ENCODE assay signal across 11 cellular contexts in the genomic region with DNA sequence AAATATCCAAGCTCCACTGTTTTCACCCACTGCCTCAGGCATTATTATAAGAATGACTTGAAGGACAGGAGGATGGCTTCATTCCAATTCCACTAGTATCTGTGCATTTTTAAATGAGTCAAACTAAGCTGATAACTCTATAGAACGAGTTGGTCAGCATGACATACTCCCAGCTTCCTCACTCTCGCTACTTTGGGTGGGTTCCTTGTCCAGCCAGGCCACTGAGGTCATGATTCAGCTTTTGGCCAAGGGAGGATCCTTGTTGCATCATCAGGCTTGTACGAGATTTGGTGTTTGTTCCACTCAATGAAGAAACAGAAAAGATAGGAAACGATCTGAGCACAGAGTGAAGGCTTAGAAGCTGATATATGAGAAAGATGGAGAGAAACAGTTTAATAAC. TPM values are rescaled to one million over a fixed set of nuclear protein-coding genes. Genes with fewer than 3 reads are reported as not detected.
DNase-seq lines count a peak whose midpoint lies in the region; ATAC-seq, FAIRE-seq and TF ChIP-seq lines count a peak whose summit lies in the region.
"Had no signal": no experiment of that assay in that cellular context is flagged by ENCODE, and none has a peak within 500 bp of the region (broad histone marks: within the 10 kb centered on the region; RNA-seq: fewer than 3 reads in every experiment).

No MANE protein-coding gene starts in this region.

- POLR2A ChIA-PET in K562 (lab: Yijun Ruan, JAX), result interaction anchor here (1.4 to 1.8 kb wide), 2 partner anchors 8 to 18 kb away, joined by 3 to 7 read pairs; no protein-coding TSS in a partner anchor

- CTCF ChIA-PET in K562 (lab: Yijun Ruan, JAX; ENCODE audit: low intra/inter-chr PET ratio), result no interaction called here

- TF ChIP-seq CTCF in K562 (IDR thresholded peaks at IDR 0.05 in 2 of 3, conservative IDR thresholded peaks at IDR 0.05 in 1 of 3; ENCODE audit: insufficient read depth in 2 of 3, low read depth in 1 of 3, low read length in 3 of 3) (no peak), smooth muscle cell (IDR thresholded peaks at IDR 0.05; ENCODE audit: borderline replicate concordance, insufficient read depth, poor library complexity, severe bottlenecking) (no peak)

- no peak overlapping the region for H3K9ac ChIP-seq in K562 (ENCODE audit: insufficient read depth in 1 of 2, low read depth in 2 of 2, low read length in 2 of 2)
- H3K9ac ChIP-seq in smooth muscle cell (ENCODE audit: low read depth), result no peak overlapping the region

- H3K27ac ChIP-seq in K562 (ENCODE audit: extremely low read depth, low read depth, low read length), result no peak overlapping the region
- H3K27ac ChIP-seq in right cardiac atrium (ENCODE audit: low read length), result peak overlapping the region; percentile 26
- H3K27ac ChIP-seq in smooth muscle cell (ENCODE audit: low read depth), result peak overlapping the region; percentile 99

- H2AFZ ChIP-seq in K562 (ENCODE audit: low read depth, low read length), result no peak overlapping the region
- no peak overlapping the region for H2AFZ ChIP-seq in smooth muscle cell (ENCODE audit: low read depth)

- in situ Hi-C loops in K562 (cut with MboI), result no loop called here

- DNase-seq in HS-5 (ENCODE audit: low read depth) (peak; percentile 86), K562 (ENCODE audit: extremely low read depth in 1 of 4, low spot score in 3 of 4) (no peak), right cardiac atrium (peak; percentile 69 to 79 (median 78)), smooth muscle cell (lab: John Stamatoyannopoulos, UW; ENCODE audit: unreplicated experiment) (no peak), GOT3 (lab: John Stamatoyannopoulos, UW) (no peak), NCI-H1436 (lab: John Stamatoyannopoulos, UW) (no peak)
- DNase-seq in stimulated activated CD4-positive, alpha-beta T cell treated with anti-CD3 and anti-CD28 coated beads, Interleukin-4, amount 100 ng/mL, for 24 hours, result no peak
- DNase-seq: activated T-cell treated with anti-CD3 and anti-CD28 coated beads, Interleukin-2, amount 50 U/mL, for 48 hours; DMS153; SW 1271 had no signal

- H3K27me3 ChIP-seq in K562 (ENCODE audit: control insufficient read depth in 2 of 2, insufficient read depth in 2 of 2, low read length in 2 of 2) (peaks cover 32 to 41% of the 10 kb centered on the region in 2 experiments; a peak in 4 of 5 replicates), right cardiac atrium (ENCODE audit: control insufficient read depth, insufficient read depth) (no peaks in the 10 kb centered on the region), smooth muscle cell (ENCODE audit: low read depth) (no peaks in the 10 kb centered on the region)

- H3K9me1 ChIP-seq in K562 (ENCODE audit: control insufficient read depth, insufficient read depth, low read length), result no peaks in the 10 kb centered on the region

- H4K20me1 ChIP-seq in K562 (replicated peaks; ENCODE audit: control insufficient read depth, insufficient read depth, low read length) (no peaks in the 10 kb centered on the region), smooth muscle cell (ENCODE audit: low read depth) (peaks cover 68% of the 10 kb centered on the region)

- H3K4me3 ChIP-seq in K562 (no peak overlapping the region), right cardiac atrium (ENCODE audit: low read length) (no peak overlapping the region), smooth muscle cell (no peak overlapping the region)

- no peak for ATAC-seq in K562
- peak; percentile 72 to 79 for ATAC-seq in right cardiac atrium
- no peak for ATAC-seq in GM18519 (IDR thresholded peaks at IDR 0.05; ENCODE audit: low FRiP score, unreplicated experiment)

- WGBS in K562 (ENCODE audit: insufficient coverage, low coverage, missing lambda C conversion rate), result 2% methylated on average over 4 of the region's 4 CpGs
- 29% methylated on average over 4 of the region's 4 CpGs for WGBS in right cardiac atrium
- 26% methylated on average over 4 of the region's 4 CpGs for WGBS in smooth muscle cell (ENCODE audit: low lambda C conversion rate)

- no peak for TF ChIP-seq EP300 in K562 (IDR thresholded peaks at IDR 0.05; ENCODE audit: low read length)

- H3K79me2 ChIP-seq in K562 (ENCODE audit: control insufficient read depth, insufficient read depth, low read length), result no peaks in the 10 kb centered on the region
- peaks cover 99% of the 10 kb centered on the region for H3K79me2 ChIP-seq in smooth muscle cell (ENCODE audit: low read depth)

- FAIRE-seq in K562 (lab: Jason Lieb, UNC), result no peak

- H3K4me2 ChIP-seq in K562 (ENCODE audit: insufficient read depth, low read length), result no peak overlapping the region
- H3K4me2 ChIP-seq in smooth muscle cell, result peak overlapping the region; percentile 12

- no peak for TF ChIP-seq RAD21 in K562 (CRISPR knock-in tag; conservative IDR thresholded peaks at IDR 0.05 in 1 of 2, IDR thresholded peaks at IDR 0.05 in 1 of 2)

- TF ChIP-seq POLR2A in K562 (conservative IDR thresholded peaks at IDR 0.05), result no peak

- intact Hi-C loops in K562 (cut with micrococcal nuclease) (no loop called here), right cardiac atrium (cut with DNase I) (no loop called here)

- peaks cover 43% of the 10 kb centered on the region for H3F3A ChIP-seq in smooth muscle cell (ENCODE audit: low read depth)

- H3K9me3 ChIP-seq in K562 (replicated peaks; ENCODE audit: control insufficient read depth, insufficient read depth, low read depth, low read length) (no peaks in the 10 kb centered on the region), right cardiac atrium (ENCODE audit: control insufficient read depth, low read length) (no peaks in the 10 kb centered on the region), smooth muscle cell (replicated peaks; ENCODE audit: low read depth) (no peaks in the 10 kb centered on the region)

- H3K36me3 ChIP-seq in K562 (ENCODE audit: control insufficient read depth, insufficient read depth, low read length) (no peaks in the 10 kb centered on the region), smooth muscle cell (ENCODE audit: low read depth) (peaks cover 6% of the 10 kb centered on the region)

- no TSS peak for BruUV-seq in K562 (replicated peaks; lab: Mats Ljungman, UMichigan)

- no peaks in the 10 kb centered on the region for H3K4me1 ChIP-seq in K562 (replicated peaks in 1 of 2; ENCODE audit: control insufficient read depth in 2 of 2, insufficient read depth in 2 of 2, low read length in 2 of 2)
- H3K4me1 ChIP-seq in right cardiac atrium (ENCODE audit: control insufficient read depth, insufficient read depth, low read length), result peaks cover 47% of the 10 kb centered on the region
- peaks cover 43% of the 10 kb centered on the region for H3K4me1 ChIP-seq in smooth muscle cell (ENCODE audit: low read depth)

TF ChIP-seq in K562, 482 proteins besides CTCF, POLR2A, EP300 and RAD21 (continues in another document):
- TF ChIP-seq, protein P1, sequence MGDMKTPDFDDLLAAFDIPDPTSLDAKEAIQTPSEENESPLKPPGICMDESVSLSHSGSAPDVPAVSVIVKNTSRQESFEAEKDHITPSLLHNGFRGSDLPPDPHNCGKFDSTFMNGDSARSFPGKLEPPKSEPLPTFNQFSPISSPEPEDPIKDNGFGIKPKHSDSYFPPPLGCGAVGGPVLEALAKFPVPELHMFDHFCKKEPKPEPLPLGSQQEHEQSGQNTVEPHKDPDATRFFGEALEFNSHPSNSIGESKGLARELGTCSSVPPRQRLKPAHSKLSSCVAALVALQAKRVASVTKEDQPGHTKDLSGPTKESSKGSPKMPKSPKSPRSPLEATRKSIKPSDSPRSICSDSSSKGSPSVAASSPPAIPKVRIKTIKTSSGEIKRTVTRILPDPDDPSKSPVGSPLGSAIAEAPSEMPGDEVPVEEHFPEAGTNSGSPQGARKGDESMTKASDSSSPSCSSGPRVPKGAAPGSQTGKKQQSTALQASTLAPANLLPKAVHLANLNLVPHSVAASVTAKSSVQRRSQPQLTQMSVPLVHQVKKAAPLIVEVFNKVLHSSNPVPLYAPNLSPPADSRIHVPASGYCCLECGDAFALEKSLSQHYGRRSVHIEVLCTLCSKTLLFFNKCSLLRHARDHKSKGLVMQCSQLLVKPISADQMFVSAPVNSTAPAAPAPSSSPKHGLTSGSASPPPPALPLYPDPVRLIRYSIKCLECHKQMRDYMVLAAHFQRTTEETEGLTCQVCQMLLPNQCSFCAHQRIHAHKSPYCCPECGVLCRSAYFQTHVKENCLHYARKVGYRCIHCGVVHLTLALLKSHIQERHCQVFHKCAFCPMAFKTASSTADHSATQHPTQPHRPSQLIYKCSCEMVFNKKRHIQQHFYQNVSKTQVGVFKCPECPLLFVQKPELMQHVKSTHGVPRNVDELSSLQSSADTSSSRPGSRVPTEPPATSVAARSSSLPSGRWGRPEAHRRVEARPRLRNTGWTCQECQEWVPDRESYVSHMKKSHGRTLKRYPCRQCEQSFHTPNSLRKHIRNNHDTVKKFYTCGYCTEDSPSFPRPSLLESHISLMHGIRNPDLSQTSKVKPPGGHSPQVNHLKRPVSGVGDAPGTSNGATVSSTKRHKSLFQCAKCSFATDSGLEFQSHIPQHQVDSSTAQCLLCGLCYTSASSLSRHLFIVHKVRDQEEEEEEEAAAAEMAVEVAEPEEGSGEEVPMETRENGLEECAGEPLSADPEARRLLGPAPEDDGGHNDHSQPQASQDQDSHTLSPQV (IDR thresholded peaks at IDR 0.05), result no peak
- 0 out of 4 replicates have a peak, but pooled peaks of 1 of the 2 experiments have one; percentile 35 for TF ChIP-seq RCOR1 (IDR thresholded peaks at IDR 0.05; ENCODE audit: borderline replicate concordance in 1 of 2, low read depth in 2 of 2, low read length in 2 of 2)

RNA-seq across cellular contexts. Expression of gene NEDD9, which starts 19.8 kb away (rescaled TPM):
- not detected in 2 replicates for total RNA-seq in K562 (2011; cell fraction: chromatin; rRNA removed; ENCODE audit: low replicate concordance)
- not detected in 2 replicates for total RNA-seq in K562 (2011; cell fraction: nucleolus; rRNA removed)
- not detected in 2 replicates for total RNA-seq in K562 (2011; cell fraction: nucleoplasm; rRNA removed)
- total RNA-seq in K562 (2014; rRNA removed) (not detected in 2 replicates), K562 (2014; rRNA removed; fragmentation: Illumina TruSeq; extraction: Trizol) (0.04 TPM in 1 of 2 replicates, not detected in the other), K562 (2015; rRNA removed; fragmentation: Illumina TruSeq; extraction: Trizol) (0.19 TPM in 1 of 2 replicates, not detected in the other), K562 (2021) (0.18 and 0.31 TPM in 2 replicates), right cardiac atrium (10 to 100 TPM; 21.8 to 38.0 (median 29.1) TPM), smooth muscle cell (127 and 139 TPM in 2 replicates)
- polyA plus RNA-seq in K562 (2011; rRNA removed) (0.05 and 0.15 TPM in 2 replicates), K562 (2014; fragmentation: Illumina TruSeq; extraction: Trizol) (not detected in 2 replicates), K562 (2014; fragmentation: Nextera tagmentation; extraction: Ambion mirVana) (not detected), K562 (2014; rRNA removed) (not detected in 2 replicates), right cardiac atrium (20.9 TPM), smooth muscle cell (75.2 and 85.6 TPM in 2 replicates)
- 0.01 TPM in 1 of 2 replicates, not detected in the other for polyA plus RNA-seq in K562 (2011; cell fraction: cytosol; rRNA removed)
- polyA plus RNA-seq in K562 (2011; cell fraction: nucleus; rRNA removed), result not detected in 2 replicates
- polyA plus RNA-seq in K562 (2012), result 0.17 and 1.1 TPM in 2 replicates
- 0.21 TPM in 1 of 2 replicates, not detected in the other for polyA minus RNA-seq in K562 (2011; rRNA and poly(A)+ RNA removed)
- polyA minus RNA-seq in K562 (2011; cell fraction: cytosol; rRNA and poly(A)+ RNA removed), result 1.2 TPM in 1 of 2 replicates, not detected in the other
- polyA minus RNA-seq in K562 (2011; cell fraction: nucleus; rRNA and poly(A)+ RNA removed), result not detected in 2 replicates

Comparison
In these comparisons a context has a peak if more than half of its experiments do, and no peak if none do; other contexts are left out.
1. DNase-seq: peak in HS-5 (single experiment) and right cardiac atrium (3 of 3); none in K562 (0 of 4), smooth muscle cell (single experiment), GOT3 (single experiment), NCI-H1436 (single experiment) and stimulated activated CD4-positive, alpha-beta T cell treated with anti-CD3 and anti-CD28 coated beads, Interleukin-4, amount 100 ng/mL, for 24 hours (single experiment).
2. ATAC-seq: peak in right cardiac atrium (2 of 2); none in K562 (single experiment) and GM18519 (single experiment).
3. RNA of gene NEDD9, which starts 19.8 kb away (total RNA-seq): 127 to 139 TPM in smooth muscle cell and 21.8 to 38.0 TPM in right cardiac atrium; 0.04 to 0.31 TPM in K562; every median in the first group is over 10 times any median in the second.